Comparison of ENCODE assay signal across 8 cellular contexts in the genomic region with DNA sequence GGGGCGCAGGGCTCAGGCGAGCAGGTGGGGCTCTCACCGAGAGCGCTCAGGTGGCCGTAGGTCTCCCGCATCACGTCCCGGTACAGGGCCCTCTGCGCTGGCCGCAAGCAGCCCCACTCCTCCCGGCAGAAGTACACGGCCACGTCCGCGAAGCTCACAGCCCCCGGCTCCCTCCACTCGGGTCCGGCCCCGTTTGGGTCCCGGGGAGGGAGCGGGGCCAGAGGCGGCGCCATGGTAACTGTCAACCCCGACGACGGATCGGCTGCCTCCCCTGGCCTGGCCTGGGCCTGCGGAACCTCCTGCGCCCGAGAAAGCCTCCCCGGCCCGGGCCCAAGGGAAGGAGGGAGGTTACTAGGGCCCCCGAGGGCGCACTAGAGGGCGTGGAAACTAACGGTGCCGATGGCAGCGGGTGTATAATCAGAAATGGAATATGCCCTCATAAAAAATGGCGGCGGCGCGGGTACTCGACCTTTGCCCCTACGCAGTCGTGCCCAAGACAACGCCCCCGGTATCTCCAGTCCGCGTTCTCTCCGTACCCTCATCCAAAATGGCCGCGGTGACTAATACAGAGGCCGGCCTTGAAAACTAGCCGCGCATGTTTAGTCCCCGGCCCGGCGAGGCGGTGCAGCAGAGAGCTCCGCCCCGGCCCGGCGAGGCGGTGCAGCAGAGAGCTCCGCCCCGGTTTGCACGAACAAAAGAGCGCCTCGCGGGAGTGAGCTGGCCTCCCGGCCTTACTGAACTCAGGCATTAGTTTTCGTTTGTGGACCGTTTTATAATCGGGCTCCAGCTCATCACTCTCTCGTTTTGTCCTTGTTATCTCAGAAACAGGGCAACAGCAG. TPM values are rescaled to one million over a fixed set of nuclear protein-coding genes. Genes with fewer than 3 reads are reported as not detected.
DNase-seq lines count a peak whose midpoint lies in the region; ATAC-seq and TF ChIP-seq lines count a peak whose summit lies in the region.

Gene ZNF764 (minus strand): TSS at position 425 of the 839 bp plus-strand sequence. CDS start 192 bp downstream, at position 233.

- peak; percentile 73 for ATAC-seq in GM21526 (IDR thresholded peaks at IDR 0.05; ENCODE audit: low FRiP score, unreplicated experiment)
- ATAC-seq in IMR-90 (ENCODE audit: low read depth): peak; percentile 99

- H3K4me2 ChIP-seq in IMR-90 (ENCODE audit: low read depth, low read length): peak within 1 kb of the TSS; percentile 86

- peak within 1 kb of the TSS; percentile 80 for H2BK5ac ChIP-seq in IMR-90 (ENCODE audit: low read depth, low read length, poor library complexity, severe bottlenecking)

- dilution Hi-C loops in IMR-90 (cut with HindIII; ENCODE audit: low sequenced_read_pairs, unreplicated experiment): no loop called here

- H3K9me3 ChIP-seq in IMR-90 (ENCODE audit: control insufficient read depth, insufficient read depth, low read length) (no peaks in the 10 kb centered on the region), mononuclear cell (ENCODE audit: low read depth, low read length) (no peaks in the 10 kb centered on the region)

- H3K27ac ChIP-seq in IMR-90 (ENCODE audit: insufficient read depth, low read length): peak within 1 kb of the TSS; percentile 82

- no peak for TF ChIP-seq RAD21 in IMR-90 (IDR thresholded peaks at IDR 0.05; ENCODE audit: low read length)

- H3K18ac ChIP-seq in IMR-90 (ENCODE audit: low read depth, low read length): peak within 1 kb of the TSS; percentile 71

- peak within 1 kb of the TSS; percentile 87 for H2AK5ac ChIP-seq in IMR-90 (ENCODE audit: low read depth, low read length)

- DNase-seq in DMS114 treated with DMSO at 0.1 percent for 48 hours (lab: John Stamatoyannopoulos, UW; ENCODE audit: unreplicated experiment) (peak; percentile 93), IMR-90 (peak; percentile 96), OCI-M1 (lab: John Stamatoyannopoulos, UW) (peak; percentile 99), activated T-cell treated with anti-CD3 and anti-CD28 coated beads for 24 hours (ENCODE audit: low read depth) (peak; percentile 97), epidermal melanocyte (ENCODE audit: insufficient read length, low spot score) (peak; percentile 95)
- DNase-seq in stimulated activated CD8-positive, alpha-beta memory T cell treated with anti-CD3 and anti-CD28 coated beads, Interleukin-4, amount 100 ng/mL, for 1 hour (ENCODE audit: low read depth in 2 of 2, low spot score in 1 of 2): peak; percentile 86 to 94

- peak within 1 kb of the TSS; percentile 96 for H4K91ac ChIP-seq in IMR-90 (ENCODE audit: insufficient read depth, low read depth, low read length)

- BruUV-seq in IMR-90 (replicated peaks; lab: Mats Ljungman, UMichigan): TSS peak; percentile 42

- H2BK20ac ChIP-seq in IMR-90 (ENCODE audit: low read depth, low read length): peak within 1 kb of the TSS; percentile 18; the same call in 1 of the 2 replicates

- peak within 1 kb of the TSS; percentile 83 for H3K23ac ChIP-seq in IMR-90 (ENCODE audit: low read depth, low read length)

- peak within 1 kb of the TSS; percentile 67 for H3K9ac ChIP-seq in IMR-90 (ENCODE audit: low read depth, low read length)

- POLR2A ChIA-PET in IMR-90 (lab: Charles Lee; ENCODE audit: unreplicated experiment): no interaction called here

- H3K27me3 ChIP-seq in IMR-90 (ENCODE audit: control insufficient read depth, insufficient read depth, low read length): no peaks in the 10 kb centered on the region
- H3K27me3 ChIP-seq in mononuclear cell (ENCODE audit: insufficient read depth, low read length): no peaks in the 10 kb centered on the region

- CTCF ChIA-PET in IMR-90 (lab: Yijun Ruan, JAX): interaction anchor here (0.6 to 1.6 kb wide), 3 partner anchors 23 to 399 kb away, joined by 3 to 5 read pairs (median 5); no protein-coding TSS in a partner anchor

- H2BK120ac ChIP-seq in IMR-90 (ENCODE audit: low read depth, low read length): peak within 1 kb of the TSS; percentile 55; the same call in 1 of the 2 replicates

- H3K36me3 ChIP-seq in IMR-90 (ENCODE audit: control insufficient read depth, insufficient read depth, low read length): peaks cover 22% of the 10 kb centered on the region

- H3K9me1 ChIP-seq in IMR-90 (ENCODE audit: insufficient read depth, low read length): 0 out of 2 replicates have a peak, but pooled peaks cover under 1% of the 10 kb centered on the region

- peak; percentile 40 for TF ChIP-seq POLR2A in IMR-90 (IDR thresholded peaks at IDR 0.05; ENCODE audit: low read depth, low read length)

- peaks cover 11 to 35% of the 10 kb centered on the region in 2 experiments; a peak in 2 of 4 replicates for H3K79me1 ChIP-seq in IMR-90 (ENCODE audit: low read depth in 1 of 2, low read length in 2 of 2)

- in situ Hi-C loops in IMR-90 (cut with MboI; ENCODE audit: low sequenced_read_pairs): no loop called here

- no peaks in the 10 kb centered on the region for H3K4me1 ChIP-seq in IMR-90 (ENCODE audit: control insufficient read depth, insufficient read depth, low read length)
- peaks cover 63% of the 10 kb centered on the region for H3K4me1 ChIP-seq in mononuclear cell (ENCODE audit: insufficient read depth, low read length)

- H3K4ac ChIP-seq in IMR-90 (ENCODE audit: low read depth, low read length): peak within 1 kb of the TSS; percentile 98

- WGBS in IMR-90 (ENCODE audit: extremely low coverage in 2 of 2, insufficient read length in 1 of 2), 2 experiments: 1% methylated on average over 41 of the region's 75 CpGs; no CpG with 5 or more reads in 1 of the 2 experiments

- TF ChIP-seq CTCF in IMR-90 (conservative IDR thresholded peaks at IDR 0.05; ENCODE audit: low read depth, low read length): no peak

- H2AFZ ChIP-seq in IMR-90 (replicated peaks; ENCODE audit: low read length, poor library complexity): peak within 1 kb of the TSS; percentile 97

- H2BK15ac ChIP-seq in IMR-90 (ENCODE audit: low read depth, low read length): peak within 1 kb of the TSS; percentile 31; the same call in 1 of the 3 replicates

- peak within 1 kb of the TSS; percentile 97 for H2AK9ac ChIP-seq in IMR-90 (replicated peaks; ENCODE audit: low read depth, low read length, poor library complexity)

- peak within 1 kb of the TSS; percentile 98 for H3K14ac ChIP-seq in IMR-90 (replicated peaks; ENCODE audit: low read depth, low read length)

- H3K56ac ChIP-seq in IMR-90 (ENCODE audit: extremely low read depth, insufficient read depth, low read length): 0 out of 2 replicates have a peak within 1 kb of the TSS, but pooled peaks have one; percentile 23

- peak within 1 kb of the TSS; percentile 93 for H4K5ac ChIP-seq in IMR-90 (ENCODE audit: low read depth, low read length)

- H4K8ac ChIP-seq in IMR-90 (ENCODE audit: low read depth in 2 of 2, low read length in 2 of 2): peak within 1 kb of the TSS; percentile 94 to 99

- no peaks in the 10 kb centered on the region; the same call in 1 of the 2 replicates for H4K20me1 ChIP-seq in IMR-90 (ENCODE audit: insufficient read depth, low read length)

- intact Hi-C loops in IMR-90 (cut with micrococcal nuclease): loop anchor here (1.0 kb wide), 1 partner anchor 27 kb away; the partner anchor contains the start of gene ZNF785

- H3K4me3 ChIP-seq in IMR-90 (ENCODE audit: insufficient read depth, low read depth, low read length) (peak within 1 kb of the TSS; percentile 73), mononuclear cell (ENCODE audit: low read length) (peak within 1 kb of the TSS; percentile 67)

TF ChIP-seq in IMR-90, 13 proteins besides CTCF, POLR2A, EP300 and RAD21:
- TF ChIP-seq MAZ (IDR thresholded peaks at IDR 0.05; ENCODE audit: borderline replicate concordance, low read depth, low read length) (no peak; the same call in 1 of the 2 replicates), MXI1 (IDR thresholded peaks at IDR 0.05; ENCODE audit: borderline replicate concordance, low read depth, low read length) (no peak), BHLHE40 (IDR thresholded peaks at IDR 0.05; ENCODE audit: low read depth, low read length) (peak; percentile 41; the same call in 1 of the 2 replicates), FOS (IDR thresholded peaks at IDR 0.05; ENCODE audit: low read depth, low read length) (0 out of 2 replicates have a peak, but pooled peaks have one; percentile 36)
- TF ChIP-seq, protein P1, sequence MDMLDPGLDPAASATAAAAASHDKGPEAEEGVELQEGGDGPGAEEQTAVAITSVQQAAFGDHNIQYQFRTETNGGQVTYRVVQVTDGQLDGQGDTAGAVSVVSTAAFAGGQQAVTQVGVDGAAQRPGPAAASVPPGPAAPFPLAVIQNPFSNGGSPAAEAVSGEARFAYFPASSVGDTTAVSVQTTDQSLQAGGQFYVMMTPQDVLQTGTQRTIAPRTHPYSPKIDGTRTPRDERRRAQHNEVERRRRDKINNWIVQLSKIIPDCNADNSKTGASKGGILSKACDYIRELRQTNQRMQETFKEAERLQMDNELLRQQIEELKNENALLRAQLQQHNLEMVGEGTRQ (IDR thresholded peaks at IDR 0.05; ENCODE audit: low read depth, low read length): no peak

RNA-seq across cellular contexts. Expression of gene ZNF764, which starts in this region (rescaled TPM):
- total RNA-seq in IMR-90 (2012; rRNA removed): 2.2 and 2.5 TPM in 2 replicates
- polyA plus RNA-seq in IMR-90 (2012; rRNA removed): 4.6 and 5.3 TPM in 2 replicates
- polyA plus RNA-seq in IMR-90 (2012; cell fraction: cytosol; rRNA removed): 4.3 and 4.4 TPM in 2 replicates
- polyA plus RNA-seq in IMR-90 (2012; cell fraction: nucleus; rRNA removed; ENCODE audit: low replicate concordance): 13.1 and 17.1 TPM in 2 replicates
- 10.5 TPM for total RNA-seq in mononuclear cell

Comparison
In these comparisons a context has a peak if more than half of its experiments do, and no peak if none do; other contexts are left out.
1. Peak in every context shown above with its lines: DNase-seq, ATAC-seq, H3K4me3 ChIP-seq and H3K27ac ChIP-seq.